Comparison of ENCODE assay signal across 11 cellular contexts in the genomic region with DNA sequence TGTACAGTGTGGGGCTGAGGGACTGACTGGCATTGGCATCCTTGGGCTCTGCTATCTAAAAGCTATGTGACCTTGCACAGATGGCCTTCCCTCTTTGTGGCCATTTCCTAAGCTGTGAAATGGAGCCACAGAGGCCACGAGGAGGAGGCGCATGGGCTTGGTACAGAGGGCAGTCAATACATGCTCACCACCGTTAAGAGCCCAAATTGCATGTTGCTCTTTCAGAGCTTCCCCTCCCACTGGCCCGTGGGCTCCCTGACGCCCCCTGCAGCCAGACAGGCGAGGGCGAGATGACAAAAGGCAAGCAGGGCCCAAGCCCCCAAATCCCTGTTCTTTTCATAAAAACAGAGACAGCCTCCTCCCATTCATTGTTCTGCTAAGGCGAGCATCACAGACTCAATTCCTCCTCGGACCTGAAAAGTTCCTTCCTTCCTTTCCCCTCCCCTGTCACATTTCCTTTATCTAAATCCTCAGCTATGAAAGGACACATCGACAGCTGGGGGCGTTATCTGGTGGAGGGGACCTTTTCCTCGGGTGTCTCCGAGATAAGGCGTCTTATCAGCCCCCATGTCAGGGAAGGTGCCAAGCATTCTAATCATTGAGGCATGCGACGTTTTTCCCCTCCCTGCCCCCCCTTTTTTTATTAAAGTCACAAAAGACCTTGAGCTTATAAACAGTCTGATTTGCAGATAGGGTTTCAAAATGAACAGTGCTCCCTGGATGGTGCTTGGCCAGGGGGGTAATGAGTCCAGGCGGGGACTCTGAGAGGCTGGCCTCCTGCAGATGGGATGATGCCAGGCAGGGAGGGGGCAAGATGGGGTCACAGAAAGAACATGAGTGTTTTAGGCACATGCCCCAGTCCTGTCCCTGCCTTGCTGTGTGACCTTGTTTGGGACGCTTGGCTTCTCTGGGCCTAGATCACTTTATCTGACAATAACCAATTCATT. TPM values are rescaled to one million over a fixed set of nuclear protein-coding genes. Genes with fewer than 3 reads are reported as not detected.
A peak's percentile ranks its signal among the peaks of the same experiment; 100 is the strongest.
DNase-seq lines count a peak whose midpoint lies in the region; ATAC-seq and TF ChIP-seq lines count a peak whose summit lies in the region.
"Had no signal": no experiment of that assay in that cellular context is flagged by ENCODE, and none has a peak within 500 bp of the region (broad histone marks: within the 10 kb centered on the region; RNA-seq: fewer than 3 reads in every experiment).

No MANE protein-coding gene starts in this region.

- H3K9me2 ChIP-seq in MM.1S (replicated peaks; ENCODE audit: insufficient read depth, low read length), result no peaks in the 10 kb centered on the region

- H3K36me3 ChIP-seq in MM.1S (replicated peaks; ENCODE audit: insufficient read depth, low read length), result no peaks in the 10 kb centered on the region
- H3K36me3 ChIP-seq: BLaER1 had no signal

- H4K20me1 ChIP-seq in MM.1S (ENCODE audit: insufficient read depth, low read length), result no peaks in the 10 kb centered on the region

- no peak overlapping the region for H3K27ac ChIP-seq in MM.1S (ENCODE audit: low read length)
- H3K27ac ChIP-seq: BLaER1 had no signal

- intact Hi-C loops in activated CD8-positive, alpha-beta T cell treated with anti-CD3 and anti-CD28 coated beads for 36 hours (cut with micrococcal nuclease), result no loop called here
- intact Hi-C loops in sciatic nerve (cut with DNase I), result no loop called here

- H3K4me3 Mint-ChIP-seq in activated CD8-positive, alpha-beta T cell treated with anti-CD3 and anti-CD28 coated beads for 36 hours, result no peak overlapping the region
- H3K4me3 Mint-ChIP-seq in activated CD8-positive, alpha-beta T cell treated with anti-CD3 and anti-CD28 coated beads, Interleukin-2, amount 10 ng/mL, durations not matched to agents 7 days and 5 days, result no peak overlapping the region

- H3K27ac Mint-ChIP-seq in activated CD8-positive, alpha-beta T cell treated with anti-CD3 and anti-CD28 coated beads for 36 hours, result no peak overlapping the region
- no peak overlapping the region for H3K27ac Mint-ChIP-seq in activated CD8-positive, alpha-beta T cell treated with anti-CD3 and anti-CD28 coated beads, Interleukin-2, amount 10 ng/mL, durations not matched to agents 7 days and 5 days

- H3K4me1 ChIP-seq in MM.1S (ENCODE audit: low read length), result no peaks in the 10 kb centered on the region

- no peak overlapping the region for H3K9ac ChIP-seq in MM.1S (ENCODE audit: low read length)
- H3K9ac ChIP-seq: BLaER1 had no signal

- no peaks in the 10 kb centered on the region for H3K27me3 ChIP-seq in MM.1S (replicated peaks; ENCODE audit: insufficient read depth, low read length)
- H3K27me3 ChIP-seq: BLaER1 had no signal

- TF ChIP-seq CTCF in activated CD8-positive, alpha-beta T cell treated with anti-CD3 and anti-CD28 coated beads for 36 hours (IDR thresholded peaks at IDR 0.05), result peak; percentile 23
- TF ChIP-seq CTCF in fibroblast of villous mesenchyme (IDR thresholded peaks at IDR 0.05; ENCODE audit: insufficient read depth, low read depth, low read length), result peak; percentile 22
- no peak for TF ChIP-seq CTCF in MM.1S (IDR thresholded peaks at IDR 0.05; ENCODE audit: low read length)

- H3K36me3 Mint-ChIP-seq in activated CD8-positive, alpha-beta T cell treated with anti-CD3 and anti-CD28 coated beads for 36 hours (ENCODE audit: low read depth), result no peaks in the 10 kb centered on the region
- no peaks in the 10 kb centered on the region for H3K36me3 Mint-ChIP-seq in activated CD8-positive, alpha-beta T cell treated with anti-CD3 and anti-CD28 coated beads, Interleukin-2, amount 10 ng/mL, durations not matched to agents 7 days and 5 days (ENCODE audit: low read depth)

- H3K4me3 ChIP-seq in fibroblast of villous mesenchyme (ENCODE audit: low read depth, low read length), result no peak overlapping the region
- no peak overlapping the region for H3K4me3 ChIP-seq in MM.1S (ENCODE audit: low read length)
- H3K4me3 ChIP-seq: BLaER1 had no signal

- peaks cover 2% of the 10 kb centered on the region for H3K27me3 Mint-ChIP-seq in activated CD8-positive, alpha-beta T cell treated with anti-CD3 and anti-CD28 coated beads for 36 hours
- H3K27me3 Mint-ChIP-seq in activated CD8-positive, alpha-beta T cell treated with anti-CD3 and anti-CD28 coated beads, Interleukin-2, amount 10 ng/mL, durations not matched to agents 7 days and 5 days (ENCODE audit: low read depth), result peaks cover 7% of the 10 kb centered on the region

- no peak overlapping the region for H3K4me2 ChIP-seq in MM.1S (ENCODE audit: low read depth, low read length)
- H3K4me2 ChIP-seq: BLaER1 had no signal

- DNase-seq in activated CD8-positive, alpha-beta T cell treated with anti-CD3 and anti-CD28 coated beads for 36 hours, result peak; percentile 23
- no peak for DNase-seq in activated CD8-positive, alpha-beta T cell treated with anti-CD3 and anti-CD28 coated beads, Interleukin-2, amount 10 ng/mL, durations not matched to agents 7 days and 5 days
- peak; percentile 57 for DNase-seq in NCI-H69 (lab: John Stamatoyannopoulos, UW)
- DNase-seq in fibroblast of villous mesenchyme (ENCODE audit: low read depth), result no peak
- DNase-seq in sciatic nerve (ENCODE audit: low spot score), result peak; percentile 52
- DNase-seq in NCI-H1048 (lab: John Stamatoyannopoulos, UW), result no peak
- no peak for DNase-seq in MM.1S
- no peak for DNase-seq in 8988T
- DNase-seq: mesenchymal stem cell, NCI-H446 treated with DMSO at 0.1 percent for 48 hours had no signal

- CTCF ChIA-PET in activated CD8-positive, alpha-beta T cell treated with anti-CD3 and anti-CD28 coated beads for 36 hours (lab: Charles Lee), result interaction anchor here (1.0 to 1.8 kb wide), 3 partner anchors 13 to 142 kb away, joined by 3 to 7 read pairs (median 4); no protein-coding TSS in a partner anchor
- CTCF ChIA-PET in activated CD8-positive, alpha-beta T cell treated with anti-CD3 and anti-CD28 coated beads, Interleukin-2, amount 10 ng/mL, durations not matched to agents 7 days and 5 days (lab: Charles Lee), result interaction anchor here (0.6 to 1.4 kb wide), 4 partner anchors 106 to 1901 kb away, joined by 3 to 4 read pairs (median 4); no protein-coding TSS in a partner anchor

- no peaks in the 10 kb centered on the region for H3K79me2 ChIP-seq in MM.1S (ENCODE audit: low read length)

- POLR2A ChIA-PET in activated CD8-positive, alpha-beta T cell treated with anti-CD3 and anti-CD28 coated beads for 36 hours (lab: Charles Lee), result no interaction called here
- POLR2A ChIA-PET in activated CD8-positive, alpha-beta T cell treated with anti-CD3 and anti-CD28 coated beads, Interleukin-2, amount 10 ng/mL, durations not matched to agents 7 days and 5 days (lab: Charles Lee), result no interaction called here

- ATAC-seq in activated CD8-positive, alpha-beta T cell treated with anti-CD3 and anti-CD28 coated beads for 36 hours, result no peak
- ATAC-seq in activated CD8-positive, alpha-beta T cell treated with anti-CD3 and anti-CD28 coated beads, Interleukin-2, amount 10 ng/mL, durations not matched to agents 7 days and 5 days, result no peak
- no peak for ATAC-seq in sciatic nerve

- H3F3A ChIP-seq in MM.1S (ENCODE audit: insufficient read depth, low read length), result no peaks in the 10 kb centered on the region

- no peak overlapping the region for H2AFZ ChIP-seq in MM.1S (ENCODE audit: low read length)

- H3K4me1 Mint-ChIP-seq in activated CD8-positive, alpha-beta T cell treated with anti-CD3 and anti-CD28 coated beads for 36 hours (ENCODE audit: low read depth), result no peaks in the 10 kb centered on the region
- no peaks in the 10 kb centered on the region for H3K4me1 Mint-ChIP-seq in activated CD8-positive, alpha-beta T cell treated with anti-CD3 and anti-CD28 coated beads, Interleukin-2, amount 10 ng/mL, durations not matched to agents 7 days and 5 days (ENCODE audit: low read depth)

- no peaks in the 10 kb centered on the region for H3K9me3 ChIP-seq in MM.1S (replicated peaks; ENCODE audit: insufficient read depth, low read length)
- H3K9me3 ChIP-seq: BLaER1 had no signal

- no peaks in the 10 kb centered on the region for H3K9me3 Mint-ChIP-seq in activated CD8-positive, alpha-beta T cell treated with anti-CD3 and anti-CD28 coated beads for 36 hours
- no peaks in the 10 kb centered on the region for H3K9me3 Mint-ChIP-seq in activated CD8-positive, alpha-beta T cell treated with anti-CD3 and anti-CD28 coated beads, Interleukin-2, amount 10 ng/mL, durations not matched to agents 7 days and 5 days (ENCODE audit: insufficient read depth)

RNA-seq across cellular contexts. Expression of a gene that starts 26.4 kb away (rescaled TPM):
- total RNA-seq in activated CD8-positive, alpha-beta T cell treated with anti-CD3 and anti-CD28 coated beads for 36 hours, result 1 to 10 TPM in 1 of 2 experiments, under 1 TPM in 1; 0.76 to 1.0 TPM
- 1 to 10 TPM; 1.6 to 1.9 TPM for total RNA-seq in activated CD8-positive, alpha-beta T cell treated with anti-CD3 and anti-CD28 coated beads, Interleukin-2, amount 10 ng/mL, durations not matched to agents 7 days and 5 days
- total RNA-seq in fibroblast of villous mesenchyme (0.32 and 0.43 TPM in 2 replicates), sciatic nerve (4.7 TPM)

Comparison
In these comparisons a context has a peak if more than half of its experiments do, and no peak if none do; other contexts are left out.
1. DNase-seq: peak in activated CD8-positive, alpha-beta T cell treated with anti-CD3 and anti-CD28 coated beads for 36 hours (single experiment), NCI-H69 (single experiment) and sciatic nerve (single experiment); none in activated CD8-positive, alpha-beta T cell treated with anti-CD3 and anti-CD28 coated beads, Interleukin-2, amount 10 ng/mL, durations not matched to agents 7 days and 5 days (single experiment), fibroblast of villous mesenchyme (single experiment), NCI-H1048 (single experiment), MM.1S (single experiment) and 8988T (single experiment).